Comparison of ENCODE assay signal across 29 cellular contexts in genomic region chr6:56616967-56617366, GRCh38.
"Had no signal": no experiment of that assay in that cellular context is flagged by ENCODE, and none has a peak within 500 bp of the region (broad histone marks: within the 10 kb centered on the region; RNA-seq: fewer than 3 reads in every experiment).

No MANE protein-coding gene starts in this region.

- H3K79me2 ChIP-seq: hepatocyte had no signal

- H3K4me1 Mint-ChIP-seq: endodermal cell; memory B cell; mesothelial cell of epicardium; naive thymus-derived CD8-positive, alpha-beta T cell; nephron progenitor cell had no signal

- H3K27ac Mint-ChIP-seq: dendritic cell treated with granulocyte-macrophage colony-stimulating factor and Interleukin-4, amounts not matched to agents 40 ng/mL and 50 ng/mL, for 4 days; endodermal cell; memory B cell; mesothelial cell of epicardium; naive thymus-derived CD8-positive, alpha-beta T cell; nephron progenitor cell; type B pancreatic cell had no signal

- H3K36me3 Mint-ChIP-seq: memory B cell; naive thymus-derived CD8-positive, alpha-beta T cell had no signal

- H3K4me1 ChIP-seq: colonic mucosa, foreskin keratinocyte, gastroesophageal sphincter, pancreas, right lobe of liver, stomach, testis, tibial artery had no signal

- H3K9me3 ChIP-seq: colonic mucosa, gastroesophageal sphincter, heart left ventricle, mucosa of descending colon, pancreas, right lobe of liver, stomach, testis, tibial artery had no signal

- DNase-seq: colonic mucosa; effector CD8-positive, alpha-beta T cell; endodermal cell; foreskin keratinocyte; heart left ventricle; kidney; mucosa of descending colon; naive thymus-derived CD8-positive, alpha-beta T cell; nephron progenitor cell; pancreas; retina; right lobe of liver; stimulated activated CD4-positive, alpha-beta T cell treated with anti-CD3 and anti-CD28 coated beads, Interleukin-12 subunit alpha, Interleukin-12 subunit beta, amount 100 ng/mL, for 4 hours; stimulated activated CD4-positive, alpha-beta T cell treated with anti-CD3 and anti-CD28 coated beads, Interleukin-1b, Interleukin-23, amount 100 ng/mL, for 48 hours; stimulated activated CD4-positive, alpha-beta T cell treated with anti-CD3 and anti-CD28 coated beads, Interleukin-4, amount 100 ng/mL, for 1 hour; stimulated activated CD8-positive, alpha-beta memory T cell treated with anti-CD3 and anti-CD28 coated beads, Interleukin-4, amount 100 ng/mL, for 48 hours; stimulated activated naive CD4-positive, alpha-beta T cell treated with Interleukin-2 at 50 U/mL for 16 hours; stomach; testis; tibial artery had no signal

- H3K4me3 ChIP-seq: colonic mucosa, gastroesophageal sphincter, heart left ventricle, hepatocyte, lung, mucosa of descending colon, pancreas, right lobe of liver, smooth muscle cell, stomach, testis, tibial artery had no signal

- H2AFZ ChIP-seq: hepatocyte had no signal

- H3K36me3 ChIP-seq: pancreas had no signal

- H3K27me3 Mint-ChIP-seq: dendritic cell treated with granulocyte-macrophage colony-stimulating factor and Interleukin-4, amounts not matched to agents 40 ng/mL and 50 ng/mL, for 4 days; memory B cell; type B pancreatic cell had no signal

- H3K4me3 Mint-ChIP-seq: dendritic cell treated with granulocyte-macrophage colony-stimulating factor and Interleukin-4, amounts not matched to agents 40 ng/mL and 50 ng/mL, for 4 days; endodermal cell; memory B cell; mesothelial cell of epicardium; naive thymus-derived CD8-positive, alpha-beta T cell; nephron progenitor cell; type B pancreatic cell had no signal

- H3K27ac ChIP-seq: colonic mucosa, epithelial cell of prostate, foreskin keratinocyte, gastroesophageal sphincter, heart left ventricle, hepatocyte, pancreas, right lobe of liver, stomach, testis, tibial artery had no signal

- H3K9me3 Mint-ChIP-seq: dendritic cell treated with granulocyte-macrophage colony-stimulating factor and Interleukin-4, amounts not matched to agents 40 ng/mL and 50 ng/mL, for 4 days; endodermal cell; memory B cell; mesothelial cell of epicardium; naive thymus-derived CD8-positive, alpha-beta T cell; nephron progenitor cell; type B pancreatic cell had no signal

- H3K4me2 ChIP-seq: hepatocyte, smooth muscle cell had no signal

- H3K27me3 ChIP-seq: colonic mucosa, foreskin keratinocyte, gastroesophageal sphincter, heart left ventricle, hepatocyte, pancreas, right lobe of liver, stomach, testis, tibial artery had no signal
